ENCODE assay signal across 22 cellular contexts in genomic region chr3:65880350-65880749, GRCh38.
"Had no signal": no experiment of that assay in that cellular context is flagged by ENCODE, and none has a peak within 500 bp of the region (broad histone marks: within the 10 kb centered on the region; RNA-seq: fewer than 3 reads in every experiment).

No MANE protein-coding gene starts in this region.

- H3K27me3 ChIP-seq: right atrium auricular region, sigmoid colon, tibial nerve, upper lobe of left lung had no signal

- ATAC-seq: effector memory CD8-positive, alpha-beta T cell; left ventricle myocardium superior; lower lobe of right lung; mucosa of descending colon; natural killer cell treated with Interleukin-12 subunit alpha and Interleukin-12 subunit beta and Interleukin-15 and Interleukin-18, amount 100 ng/mL, for 72 hours; stimulated activated naive B cell treated with anti-CD40 and anti-IgM and Interleukin-4, amounts not matched to agents 10 μg/mL and 1 μg/mL and 100 μg/mL, for 72 hours had no signal

- FAIRE-seq: endometrium, frontal cortex, keratinocyte, urothelium cell line had no signal

- H3K4me3 Mint-ChIP-seq: effector memory CD8-positive, alpha-beta T cell; naive B cell; natural killer cell treated with Interleukin-12 subunit alpha and Interleukin-12 subunit beta and Interleukin-15 and Interleukin-18, amount 100 ng/mL, for 72 hours; stimulated activated naive B cell treated with anti-CD40 and anti-IgM and Interleukin-4, amounts not matched to agents 10 μg/mL and 1 μg/mL and 100 μg/mL, for 72 hours; stimulated activated naive CD8-positive, alpha-beta T cell treated with anti-CD3 and anti-CD28 coated beads, Interleukin-15, Interleukin-2, amounts not matched to agents 100 ng/mL and 50 ng/mL, for 24 hours had no signal

- H3K27ac Mint-ChIP-seq: effector memory CD8-positive, alpha-beta T cell; naive B cell; natural killer cell treated with Interleukin-12 subunit alpha and Interleukin-12 subunit beta and Interleukin-15 and Interleukin-18, amount 100 ng/mL, for 72 hours; stimulated activated naive B cell treated with anti-CD40 and anti-IgM and Interleukin-4, amounts not matched to agents 10 μg/mL and 1 μg/mL and 100 μg/mL, for 72 hours; stimulated activated naive CD8-positive, alpha-beta T cell treated with anti-CD3 and anti-CD28 coated beads, Interleukin-15, Interleukin-2, amounts not matched to agents 100 ng/mL and 50 ng/mL, for 24 hours had no signal

- H3K27ac ChIP-seq: lower lobe of right lung, prostate gland, right atrium auricular region, sigmoid colon, thoracic aorta, tibial nerve had no signal

- H3K4me1 ChIP-seq: prostate gland had no signal

- DNase-seq: cortex of kidney; effector memory CD8-positive, alpha-beta T cell; erythroblast; left ventricle myocardium superior; lower lobe of right lung; mucosa of descending colon; naive B cell; nucleus accumbens; sigmoid colon; stimulated activated CD4-positive, alpha-beta T cell treated with anti-CD3 and anti-CD28 coated beads, Interleukin-2, amount 100 ng/mL, for 48 hours; stimulated activated naive B cell treated with anti-CD40 and anti-IgM and Interleukin-4, amounts not matched to agents 10 μg/mL and 1 μg/mL and 100 μg/mL, for 72 hours; upper lobe of left lung had no signal

- H3K4me1 Mint-ChIP-seq: naive B cell; stimulated activated naive B cell treated with anti-CD40 and anti-IgM and Interleukin-4, amounts not matched to agents 10 μg/mL and 1 μg/mL and 100 μg/mL, for 72 hours had no signal

- H3K36me3 Mint-ChIP-seq: naive B cell; natural killer cell treated with Interleukin-12 subunit alpha and Interleukin-12 subunit beta and Interleukin-15 and Interleukin-18, amount 100 ng/mL, for 72 hours; stimulated activated naive B cell treated with anti-CD40 and anti-IgM and Interleukin-4, amounts not matched to agents 10 μg/mL and 1 μg/mL and 100 μg/mL, for 72 hours had no signal

- H3K27me3 Mint-ChIP-seq: effector memory CD8-positive, alpha-beta T cell; naive B cell; natural killer cell treated with Interleukin-12 subunit alpha and Interleukin-12 subunit beta and Interleukin-15 and Interleukin-18, amount 100 ng/mL, for 72 hours; stimulated activated naive B cell treated with anti-CD40 and anti-IgM and Interleukin-4, amounts not matched to agents 10 μg/mL and 1 μg/mL and 100 μg/mL, for 72 hours; stimulated activated naive CD8-positive, alpha-beta T cell treated with anti-CD3 and anti-CD28 coated beads, Interleukin-15, Interleukin-2, amounts not matched to agents 100 ng/mL and 50 ng/mL, for 24 hours had no signal

- H3K36me3 ChIP-seq: lower lobe of right lung, prostate gland, right atrium auricular region, sigmoid colon, thoracic aorta, tibial nerve, upper lobe of left lung had no signal

- H3K4me3 ChIP-seq: lower lobe of right lung, mucosa of descending colon, prostate gland, right atrium auricular region, sigmoid colon, thoracic aorta, tibial nerve, upper lobe of left lung had no signal

- H3K9me3 ChIP-seq: lower lobe of right lung, mucosa of descending colon, prostate gland, right atrium auricular region, sigmoid colon, thoracic aorta, upper lobe of left lung had no signal
